ENCODE assay signal across 12 cellular contexts in the genomic region with DNA sequence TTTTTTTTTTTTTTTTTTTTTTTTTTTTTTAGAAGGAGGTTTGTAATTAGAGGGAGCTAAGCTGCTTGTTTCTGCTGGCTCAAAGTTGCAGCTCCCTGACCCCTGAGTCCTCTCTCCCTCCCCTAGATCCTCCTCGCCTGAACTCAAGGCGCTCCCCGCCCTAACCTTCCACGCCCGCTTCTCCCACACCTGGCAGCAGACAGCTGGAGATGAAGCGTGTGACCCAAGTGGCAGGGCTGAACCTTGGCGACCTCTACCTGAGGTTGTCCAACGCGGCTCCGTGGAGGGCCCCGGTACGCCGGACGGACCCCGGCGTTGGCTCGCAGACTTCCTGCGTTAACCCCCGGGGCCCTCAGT. TPM values are rescaled to one million over a fixed set of nuclear protein-coding genes. Genes with fewer than 3 reads are reported as not detected.
DNase-seq lines count a peak whose midpoint lies in the region; ATAC-seq and TF ChIP-seq lines count a peak whose summit lies in the region.
"Had no signal": no experiment of that assay in that cellular context is flagged by ENCODE, and none has a peak within 500 bp of the region (broad histone marks: within the 10 kb centered on the region; RNA-seq: fewer than 3 reads in every experiment).

No MANE protein-coding gene starts in this region.

- DNase-seq in Jurkat, Clone E6-1 (ENCODE audit: low read depth, low spot score): no peak
- DNase-seq in coronary artery (ENCODE audit: low spot score) (no peak), left kidney (ENCODE audit: low read depth, low spot score) (peak; percentile 49), suprapubic skin (ENCODE audit: low spot score in 2 of 2) (peak in 1 of 2 donors; percentile 65), NCI-H1436 (lab: John Stamatoyannopoulos, UW) (no peak), D341Med (ENCODE audit: low spot score) (no peak)
- DNase-seq: activated CD8-positive, alpha-beta T cell treated with anti-CD3 and anti-CD28 coated beads, Interleukin-2, amount 10 ng/mL, durations not matched to agents 7 days and 5 days; naive B cell; OCI-M1 had no signal

- ATAC-seq in GM19324 (IDR thresholded peaks at IDR 0.05; ENCODE audit: low FRiP score, unreplicated experiment): no peak
- ATAC-seq in GM21576 (IDR thresholded peaks at IDR 0.05; ENCODE audit: unreplicated experiment): no peak
- ATAC-seq: activated CD8-positive, alpha-beta T cell treated with anti-CD3 and anti-CD28 coated beads, Interleukin-2, amount 10 ng/mL, durations not matched to agents 7 days and 5 days had no signal

- peak overlapping the region; percentile 42 to 90 for H3K27ac ChIP-seq in coronary artery
- H3K27ac ChIP-seq in suprapubic skin: peak overlapping the region; percentile 34

- H3K9me3 ChIP-seq in suprapubic skin: no peaks in the 10 kb centered on the region

- H3K36me3 ChIP-seq in suprapubic skin: no peaks in the 10 kb centered on the region

- peaks cover 17% of the 10 kb centered on the region for H3K27me3 ChIP-seq in suprapubic skin

- TF ChIP-seq EP300 in suprapubic skin (IDR thresholded peaks at IDR 0.05): no peak

- no peak for TF ChIP-seq POLR2A in suprapubic skin (IDR thresholded peaks at IDR 0.05)

- no peak for TF ChIP-seq CTCF in coronary artery (IDR thresholded peaks at IDR 0.05)
- TF ChIP-seq CTCF in suprapubic skin (IDR thresholded peaks at IDR 0.05): no peak

- H3K4me1 ChIP-seq in suprapubic skin: peaks cover 36% of the 10 kb centered on the region

- peak overlapping the region; percentile 46 for H3K4me3 ChIP-seq in Jurkat, Clone E6-1 (ENCODE audit: low read length)
- peak overlapping the region; percentile 79 for H3K4me3 ChIP-seq in coronary artery
- peak overlapping the region; percentile 56 for H3K4me3 ChIP-seq in suprapubic skin

- WGBS in suprapubic skin: 4% methylated on average over 11 of the region's 19 CpGs

RNA-seq across cellular contexts. Expression of a gene that starts 0.8 kb away (rescaled TPM):
- polyA plus RNA-seq in Jurkat, Clone E6-1 (2012; ENCODE audit: insufficient read depth, insufficient read length): not detected
- total RNA-seq in suprapubic skin: under 1 TPM in 1 of 4 donors, not detected in 3; 0.80 TPM
- total RNA-seq: activated CD8-positive, alpha-beta T cell treated with anti-CD3 and anti-CD28 coated beads, Interleukin-2, amount 10 ng/mL, durations not matched to agents 7 days and 5 days had no signal
- polyA plus RNA-seq: IgD-negative memory B cell had no signal
